19 cellular contexts compared by ENCODE assay signal in the genomic region with DNA sequence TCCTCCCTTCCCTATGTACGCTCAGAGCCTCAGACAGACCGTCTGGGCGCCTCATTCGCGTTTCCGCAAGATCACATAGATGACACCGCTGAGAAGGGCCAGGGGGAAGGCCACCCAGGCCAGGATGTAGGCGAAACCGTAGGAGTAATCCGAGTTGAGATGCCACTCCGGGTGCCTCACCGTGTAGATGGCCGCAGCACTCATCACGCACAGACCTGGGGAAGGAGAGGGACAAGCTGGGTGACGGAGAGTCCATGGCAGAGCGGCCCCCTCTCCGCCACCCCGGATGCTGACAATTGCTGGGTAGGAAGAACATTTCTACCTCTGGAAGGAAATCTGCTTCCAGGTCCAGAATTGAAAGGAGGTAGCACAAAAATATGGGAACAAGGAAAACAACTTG.
"Had no signal": no experiment of that assay in that cellular context is flagged by ENCODE, and none has a peak within 500 bp of the region (broad histone marks: within the 10 kb centered on the region; RNA-seq: fewer than 3 reads in every experiment).

No MANE protein-coding gene starts in this region.

- H3K9me3 ChIP-seq: SJSA1 had no signal

- H3K27ac ChIP-seq: HL-60, KMS-11, SJSA1, SK-N-MC had no signal

- H3K27me3 ChIP-seq: SJSA1 had no signal

- ATAC-seq: K562 had no signal

- DNase-seq: Kasumi-1, MM.1S, NCI-H1092 treated with DMSO at 0.1 percent for 48 hours, NCI-H1436, NCI-H187, NCI-H2029 treated with DMSO at 0.1 percent for 48 hours, NCI-H2227 treated with DMSO at 0.1 percent for 48 hours, NCI-H510A, NCI-H524 treated with DMSO at 0.1 percent for 48 hours, NCI-H69, NCI-H774, Right ventricle myocardium superior, RPMI8226, SIG-M5 had no signal

- H3K4me3 ChIP-seq: K562, SJSA1, SK-N-MC had no signal

- H3K4me1 ChIP-seq: SJSA1 had no signal
